8 cellular contexts compared by ENCODE assay signal in genomic region chr10:97914837-97915211, GRCh38.
DNase-seq lines count a peak whose midpoint lies in the region; ATAC-seq, FAIRE-seq and TF ChIP-seq lines count a peak whose summit lies in the region.

No MANE protein-coding gene starts in this region.

- no peak for TF ChIP-seq EP300 in esophagus muscularis mucosa (IDR thresholded peaks at IDR 0.05)

- H3K36me3 ChIP-seq in OCI-LY7 (ENCODE audit: insufficient read depth, low read length) (no peaks in the 10 kb centered on the region), esophagus muscularis mucosa (no peaks in the 10 kb centered on the region)

- H3K36me3 Mint-ChIP-seq in natural killer cell: no peaks in the 10 kb centered on the region
- no peaks in the 10 kb centered on the region for H3K36me3 Mint-ChIP-seq in stimulated activated memory B cell treated with anti-CD40 and anti-IgM and Interleukin-4, amounts not matched to agents 10 μg/mL and 1 μg/mL and 100 μg/mL, for 72 hours

- TF ChIP-seq POLR2A in esophagus muscularis mucosa (IDR thresholded peaks at IDR 0.05; ENCODE audit: low read depth): no peak

- H3K9me2 ChIP-seq in OCI-LY7 (ENCODE audit: insufficient read depth, low read length): no peaks in the 10 kb centered on the region

- 0% methylated on average over 1 of the region's 11 CpGs for WGBS in esophagus muscularis mucosa

- intact Hi-C loops in OCI-LY7 (cut with micrococcal nuclease; ENCODE audit: unreplicated experiment) (loop anchor here (2.0 to 10.0 kb wide), 6 partner anchors 112 to 747 kb away; no protein-coding TSS in a partner anchor), esophagus muscularis mucosa (cut with DNase I) (loop anchor here (1.0 kb wide), 1 partner anchor 126 kb away; no protein-coding TSS in a partner anchor), natural killer cell (cut with micrococcal nuclease) (loop anchor here (2.0 to 5.0 kb wide), 2 partner anchors 112 to 126 kb away; no protein-coding TSS in a partner anchor)

- no peak overlapping the region for H2AFZ ChIP-seq in OCI-LY7 (ENCODE audit: low read length)

- DNase-seq in NK-92 treated with Interleukin-12 subunit alpha and Interleukin-12 subunit beta, amount 100 ng/mL, for 24 hours (lab: John Stamatoyannopoulos, UW): peak; percentile 43
- no peak for DNase-seq in NK-92 (lab: John Stamatoyannopoulos, UW; ENCODE audit: unreplicated experiment)
- DNase-seq in HTR-8/SVneo (ENCODE audit: insufficient read length, low spot score): peak; percentile 80
- DNase-seq in OCI-LY7 (ENCODE audit: low spot score): peak; percentile 80
- peak; percentile 73 for DNase-seq in activated T-cell treated with anti-CD3 and anti-CD28 coated beads, Interleukin-2, amount 50 U/mL, for 1 hour
- DNase-seq in esophagus muscularis mucosa (ENCODE audit: extremely low spot score): no peak
- DNase-seq in natural killer cell: peak; percentile 62

- H3K27me3 ChIP-seq in esophagus muscularis mucosa: peaks cover 0 to 48% (median 0%) of the 10 kb centered on the region in 4 donors

- H4K20me1 ChIP-seq in OCI-LY7 (ENCODE audit: insufficient read depth, low read length): no peaks in the 10 kb centered on the region

- no peaks in the 10 kb centered on the region for H3K9me3 Mint-ChIP-seq in natural killer cell
- no peaks in the 10 kb centered on the region for H3K9me3 Mint-ChIP-seq in stimulated activated memory B cell treated with anti-CD40 and anti-IgM and Interleukin-4, amounts not matched to agents 10 μg/mL and 1 μg/mL and 100 μg/mL, for 72 hours

- H3K27ac ChIP-seq in OCI-LY7 (ENCODE audit: low read depth, low read length, poor library complexity, severe bottlenecking) (no peak overlapping the region), esophagus muscularis mucosa (replicated peaks in 1 of 4) (no peak overlapping the region)

- no peak overlapping the region for H3K27ac Mint-ChIP-seq in natural killer cell
- no peak overlapping the region for H3K27ac Mint-ChIP-seq in stimulated activated memory B cell treated with anti-CD40 and anti-IgM and Interleukin-4, amounts not matched to agents 10 μg/mL and 1 μg/mL and 100 μg/mL, for 72 hours

- no peak overlapping the region for H3K4me3 Mint-ChIP-seq in natural killer cell
- no peak overlapping the region for H3K4me3 Mint-ChIP-seq in stimulated activated memory B cell treated with anti-CD40 and anti-IgM and Interleukin-4, amounts not matched to agents 10 μg/mL and 1 μg/mL and 100 μg/mL, for 72 hours

- peaks cover 6 to 10% of the 10 kb centered on the region in 2 donors for H3K4me1 Mint-ChIP-seq in natural killer cell
- peaks cover 9% of the 10 kb centered on the region for H3K4me1 Mint-ChIP-seq in stimulated activated memory B cell treated with anti-CD40 and anti-IgM and Interleukin-4, amounts not matched to agents 10 μg/mL and 1 μg/mL and 100 μg/mL, for 72 hours

- CTCF ChIA-PET in OCI-LY7 (lab: Charles Lee; ENCODE audit: unreplicated experiment): interaction anchor here (0.5 to 1.4 kb wide), 2 partner anchors 26 to 126 kb away, joined by 4 to 7 read pairs; no protein-coding TSS in a partner anchor

- H3K4me2 ChIP-seq in OCI-LY7 (ENCODE audit: low read length): no peak overlapping the region

- no peaks in the 10 kb centered on the region for H3K4me1 ChIP-seq in OCI-LY7 (ENCODE audit: insufficient read depth, low read length, poor library complexity, severe bottlenecking)
- H3K4me1 ChIP-seq in esophagus muscularis mucosa: peaks cover 14 to 22% (median 19%) of the 10 kb centered on the region in 4 donors

- BruUV-seq in OCI-LY7 (replicated peaks; lab: Mats Ljungman, UMichigan): no TSS peak

- no peak for FAIRE-seq in HTR-8/SVneo (lab: Jason Lieb, UNC)

- H3K9me3 ChIP-seq in OCI-LY7 (ENCODE audit: low read length): no peaks in the 10 kb centered on the region
- no peaks in the 10 kb centered on the region for H3K9me3 ChIP-seq in esophagus muscularis mucosa

- H3K27me3 Mint-ChIP-seq in natural killer cell (ENCODE audit: low read depth in 2 of 2): peaks cover 17 to 36% of the 10 kb centered on the region in 2 donors
- H3K27me3 Mint-ChIP-seq in stimulated activated memory B cell treated with anti-CD40 and anti-IgM and Interleukin-4, amounts not matched to agents 10 μg/mL and 1 μg/mL and 100 μg/mL, for 72 hours: peaks cover 37% of the 10 kb centered on the region

- peak; percentile 93 for TF ChIP-seq CTCF in OCI-LY7 (conservative IDR thresholded peaks at IDR 0.05; ENCODE audit: low read length)
- peak; percentile 86 to 91 (median 91) for TF ChIP-seq CTCF in esophagus muscularis mucosa (IDR thresholded peaks at IDR 0.05)
- peak; percentile 95 for TF ChIP-seq CTCF in natural killer cell (IDR thresholded peaks at IDR 0.05)

- POLR2A ChIA-PET in OCI-LY7 (lab: Charles Lee): no interaction called here

- H3K4me3 ChIP-seq in OCI-LY7 (ENCODE audit: low read depth, low read length, poor library complexity, severe bottlenecking) (no peak overlapping the region), esophagus muscularis mucosa (peak overlapping the region in 2 of 4 donors; percentile 10 to 28)

- no peaks in the 10 kb centered on the region for H3K79me2 ChIP-seq in OCI-LY7 (ENCODE audit: insufficient read depth, low read depth, low read length)

- peak; percentile 75 to 94 (median 82) for ATAC-seq in natural killer cell
- peak; percentile 74 for ATAC-seq in stimulated activated memory B cell treated with anti-CD40 and anti-IgM and Interleukin-4, amounts not matched to agents 10 μg/mL and 1 μg/mL and 100 μg/mL, for 72 hours

Comparison
In these comparisons a context has a peak if more than half of its experiments do, and no peak if none do; other contexts are left out.
1. DNase-seq: peak in NK-92 treated with Interleukin-12 subunit alpha and Interleukin-12 subunit beta, amount 100 ng/mL, for 24 hours (single experiment), HTR-8/SVneo (single experiment), OCI-LY7 (single experiment), activated T-cell treated with anti-CD3 and anti-CD28 coated beads, Interleukin-2, amount 50 U/mL, for 1 hour (single experiment) and natural killer cell (single experiment); none in NK-92 (single experiment) and esophagus muscularis mucosa (single experiment).
2. Peak in every context shown above with its lines, with median percentiles within 50 percentile points of each other: CTCF ChIP-seq.